8 cellular contexts compared by ENCODE assay signal in genomic region chr6:145815351-145815772, GRCh38. TPM values are rescaled to one million over a fixed set of nuclear protein-coding genes. Genes with fewer than 3 reads are reported as not detected.
A peak's percentile ranks its signal among the peaks of the same experiment; 100 is the strongest.
DNase-seq lines count a peak whose midpoint lies in the region; FAIRE-seq and TF ChIP-seq lines count a peak whose summit lies in the region.

No MANE protein-coding gene starts in this region.

- BruUV-seq in MCF 10A (replicated peaks; lab: Mats Ljungman, UMichigan): no TSS peak

- no peaks in the 10 kb centered on the region for H3K9me3 Mint-ChIP-seq in MCF 10A (ENCODE audit: unreplicated experiment)

- H3K4me3 ChIP-seq in H7 (ENCODE audit: insufficient read depth, low read depth, low read length) (peak overlapping the region; percentile 77), keratinocyte (ENCODE audit: control insufficient read depth in 2 of 3, extremely low read depth in 1 of 3, insufficient read depth in 2 of 3, low read depth in 1 of 3, low read length in 3 of 3) (peak overlapping the region; percentile 68 to 88 (median 79)), stomach smooth muscle (ENCODE audit: low read length in 2 of 2) (peak overlapping the region; percentile 90)

- no peak for FAIRE-seq in keratinocyte (lab: Jason Lieb, UNC)

- dilution Hi-C loops in keratinocyte (cut with MboI; ENCODE audit: extremely low pct_ligation_motif_present, low sequenced_read_pairs): no loop called here

- H3K27me3 ChIP-seq in H7 (ENCODE audit: control insufficient read depth, insufficient read depth, low read length) (no peaks in the 10 kb centered on the region), keratinocyte (ENCODE audit: control insufficient read depth, extremely low read depth, insufficient read depth, low read length) (no peaks in the 10 kb centered on the region), stomach smooth muscle (ENCODE audit: control insufficient read depth in 1 of 2, insufficient read depth in 2 of 2, low read length in 2 of 2) (no peaks in the 10 kb centered on the region)

- peaks cover 3% of the 10 kb centered on the region for H4K20me1 ChIP-seq in keratinocyte (ENCODE audit: control insufficient read depth, extremely low read depth, insufficient read depth, low read length)

- peak overlapping the region; percentile 96 for H3K4me2 ChIP-seq in keratinocyte (ENCODE audit: control insufficient read depth, extremely low read depth, insufficient read depth, low read depth, low read length)

- H3K27ac ChIP-seq in keratinocyte (ENCODE audit: control insufficient read depth, insufficient read depth, low read length) (peak overlapping the region; percentile 83), stomach smooth muscle (ENCODE audit: low read length) (peak overlapping the region; percentile 97)

- peaks cover 9% of the 10 kb centered on the region for H3K4me1 ChIP-seq in keratinocyte (ENCODE audit: control insufficient read depth, extremely low read depth, insufficient read depth, low read length)
- H3K4me1 ChIP-seq in stomach smooth muscle (ENCODE audit: control insufficient read depth, insufficient read depth, low read length): peaks cover 4% of the 10 kb centered on the region

- peaks cover 30% of the 10 kb centered on the region for H3K4me1 Mint-ChIP-seq in MCF 10A (ENCODE audit: insufficient read depth, unreplicated experiment)

- H3K79me2 ChIP-seq in keratinocyte (ENCODE audit: control insufficient read depth, insufficient read depth, low read length): peaks cover 39% of the 10 kb centered on the region

- peak overlapping the region; percentile 95 for H3K27ac Mint-ChIP-seq in MCF 10A (ENCODE audit: low read depth, unreplicated experiment)

- H3K9me3 ChIP-seq in keratinocyte (ENCODE audit: control insufficient read depth, low read depth, low read length) (no peaks in the 10 kb centered on the region), stomach smooth muscle (ENCODE audit: control insufficient read depth in 2 of 2, low read length in 2 of 2) (no peaks in the 10 kb centered on the region)

- H2AFZ ChIP-seq in keratinocyte (ENCODE audit: control insufficient read depth, low read length): peak overlapping the region; percentile 97

- H3K9me1 ChIP-seq in keratinocyte (ENCODE audit: control insufficient read depth, extremely low read depth, insufficient read depth, low read length): peaks cover 2% of the 10 kb centered on the region

- peak; percentile 4 for DNase-seq in NCI-H1436 (lab: John Stamatoyannopoulos, UW)
- no peak for DNase-seq in NCI-H1436 treated with DMSO at 0.1 percent for 48 hours (lab: John Stamatoyannopoulos, UW)
- peak; percentile 66 for DNase-seq in H7
- peak; percentile 40 for DNase-seq in NCI-H146 treated with DMSO at 0.1 percent for 48 hours (lab: John Stamatoyannopoulos, UW; ENCODE audit: unreplicated experiment)
- no peak for DNase-seq in MCF 10A (ENCODE audit: unreplicated experiment)
- no peak for DNase-seq in keratinocyte (ENCODE audit: low read depth, low spot score)
- no peak for DNase-seq in stimulated activated CD4-positive, alpha-beta T cell treated with anti-CD3 and anti-CD28 coated beads, Interleukin-1b, Interleukin-23, amount 100 ng/mL, for 48 hours

- CTCF ChIA-PET in MCF 10A (lab: Yijun Ruan, JAX): interaction anchor here (0.9 to 2.6 kb wide), 5 partner anchors 50 to 85 kb away, joined by 3 to 24 read pairs (median 5); partner anchors contain the start of gene EPM2A

- no peaks in the 10 kb centered on the region for H3K36me3 ChIP-seq in H7 (replicated peaks; ENCODE audit: control insufficient read depth, insufficient read depth, low read length)
- H3K36me3 ChIP-seq in keratinocyte (ENCODE audit: control insufficient read depth in 2 of 2, extremely low read depth in 1 of 2, insufficient read depth in 2 of 2, low read length in 2 of 2): no peaks in the 10 kb centered on the region
- H3K36me3 ChIP-seq in stomach smooth muscle (ENCODE audit: control insufficient read depth in 2 of 2, insufficient read depth in 2 of 2, low read length in 2 of 2): peaks cover 0 to 2% of the 10 kb centered on the region in 2 donors

- peak overlapping the region; percentile 81 for H3K4me3 Mint-ChIP-seq in MCF 10A (ENCODE audit: unreplicated experiment)

- TF ChIP-seq CTCF in MCF 10A (IDR thresholded peaks at IDR 0.05; ENCODE audit: unreplicated experiment): no peak
- TF ChIP-seq CTCF in keratinocyte (optimal IDR thresholded peaks at IDR 0.05 in 1 of 3, IDR thresholded peaks at IDR 0.05 in 1 of 3, conservative IDR thresholded peaks at IDR 0.05 in 1 of 3; ENCODE audit: extremely low read depth in 1 of 3, insufficient read depth in 2 of 3, low read length in 3 of 3): no peak

- POLR2A ChIA-PET in MCF 10A (lab: Yijun Ruan, JAX): interaction anchor here (0.6 to 3.3 kb wide), 26 partner anchors 9 to 1184 kb away, joined by 3 to 158 read pairs (median 4); partner anchors contain the start of gene EPM2A

- H3K36me3 Mint-ChIP-seq in MCF 10A (ENCODE audit: insufficient read depth, unreplicated experiment): no peaks in the 10 kb centered on the region

- H3K9ac ChIP-seq in keratinocyte (ENCODE audit: control insufficient read depth, extremely low read depth, insufficient read depth, low read length) (peak overlapping the region; percentile 87), stomach smooth muscle (ENCODE audit: low read length in 2 of 2) (peak overlapping the region; percentile 94 to 98)

- H3K27me3 Mint-ChIP-seq in MCF 10A (ENCODE audit: insufficient read depth, unreplicated experiment): no peaks in the 10 kb centered on the region

- intact Hi-C loops in MCF 10A (cut with micrococcal nuclease): loop anchor here (10.0 kb wide), 1 partner anchor 729 kb away; the partner anchor contains the start of gene RAB32

RNA-seq across cellular contexts. Expression of gene FBXO30, which starts 0.8 kb away (rescaled TPM):
- total RNA-seq in H7 (2014; rRNA removed; shearing (Covaris generic)): 8.3 and 9.0 TPM in 2 replicates
- 10.6 and 10.9 TPM in 2 replicates for total RNA-seq in MCF 10A (2022)
- 3.9 to 6.4 TPM (median 4.3 TPM) in 3 replicates for polyA plus RNA-seq in keratinocyte
- 3.4 TPM for polyA plus RNA-seq in keratinocyte (2011; ENCODE audit: low read depth)
- polyA plus RNA-seq in keratinocyte (2011; cell fraction: cytosol; rRNA removed): 2.1 and 4.5 TPM in 2 replicates
- 5.0 and 7.3 TPM in 2 replicates for polyA plus RNA-seq in keratinocyte (2011; cell fraction: nucleus; rRNA removed)
- 3.8 and 5.3 TPM in 2 replicates for polyA plus RNA-seq in keratinocyte (2012; ENCODE audit: low replicate concordance)
- polyA minus RNA-seq in keratinocyte: 1.4 to 10.1 TPM (median 5.1 TPM) in 3 replicates
- 3.6 TPM for polyA minus RNA-seq in keratinocyte (2011; cell fraction: cytosol; rRNA and poly(A)+ RNA removed)
- 5.1 and 10.3 TPM in 2 replicates for polyA minus RNA-seq in keratinocyte (2011; cell fraction: nucleus; rRNA and poly(A)+ RNA removed)

Comparison
In these comparisons a context has a peak if more than half of its experiments do, and no peak if none do; other contexts are left out.
1. DNase-seq: peak in NCI-H1436 (single experiment), H7 (single experiment) and NCI-H146 treated with DMSO at 0.1 percent for 48 hours (single experiment); none in NCI-H1436 treated with DMSO at 0.1 percent for 48 hours (single experiment), MCF 10A (single experiment), keratinocyte (single experiment) and stimulated activated CD4-positive, alpha-beta T cell treated with anti-CD3 and anti-CD28 coated beads, Interleukin-1b, Interleukin-23, amount 100 ng/mL, for 48 hours (single experiment).
2. Peak in every context shown above with its lines, with median percentiles within 50 percentile points of each other: H3K4me3 ChIP-seq.